Comparison of ENCODE assay signal across 24 cellular contexts in genomic region chr15:89756897-89757296, GRCh38. TPM values are rescaled to one million over a fixed set of nuclear protein-coding genes. Genes with fewer than 3 reads are reported as not detected.
DNase-seq lines count a peak whose midpoint lies in the region; ATAC-seq and TF ChIP-seq lines count a peak whose summit lies in the region.
"Had no signal": no experiment of that assay in that cellular context is flagged by ENCODE, and none has a peak within 500 bp of the region (broad histone marks: within the 10 kb centered on the region; RNA-seq: fewer than 3 reads in every experiment).

No MANE protein-coding gene starts in this region.

- H3K27me3 ChIP-seq in PC-3 (ENCODE audit: low read length) (no peaks in the 10 kb centered on the region), hepatocyte (no peaks in the 10 kb centered on the region), stomach (peaks cover 0 to 13% (median 0%) of the 10 kb centered on the region in 3 donors)
- H3K27me3 ChIP-seq: BE2C had no signal

- H3K79me2 ChIP-seq in PC-3 (ENCODE audit: low read length) (no peaks in the 10 kb centered on the region), hepatocyte (no peaks in the 10 kb centered on the region)

- ATAC-seq in PC-3 (peak; percentile 21), HG03469 (IDR thresholded peaks at IDR 0.05; ENCODE audit: unreplicated experiment) (no peak)
- ATAC-seq: SK-N-SH treated with all-trans-retinoic acid at 6 μM for 48 hours, T-helper 17 cell had no signal

- H3K4me3 ChIP-seq in PC-3 (ENCODE audit: low read length) (no peak overlapping the region), hepatocyte (no peak overlapping the region), stomach (no peak overlapping the region)
- H3K4me3 ChIP-seq: GM23248, HAP-1 had no signal

- TF ChIP-seq EP300 in stomach (IDR thresholded peaks at IDR 0.05): no peak

- intact Hi-C loops in PC-3 (cut with micrococcal nuclease) (no loop called here), stomach (cut with DNase I; ENCODE audit: low total_unique reads) (no loop called here)

- POLR2A ChIA-PET in PC-3 (lab: Charles Lee; ENCODE audit: unreplicated experiment): no interaction called here

- no peak for TF ChIP-seq CTCF in PC-3 (conservative IDR thresholded peaks at IDR 0.05; ENCODE audit: low read depth, low read length)
- no peak for TF ChIP-seq CTCF in hepatocyte (IDR thresholded peaks at IDR 0.05; ENCODE audit: poor library complexity)
- no peak for TF ChIP-seq CTCF in stomach (IDR thresholded peaks at IDR 0.05)

- peak overlapping the region; percentile 61 for H3K27ac ChIP-seq in PC-3 (ENCODE audit: low read length)
- peak overlapping the region; percentile 48 for H3K27ac ChIP-seq in hepatocyte
- H3K27ac ChIP-seq in stomach: peak overlapping the region in 3 of 5 donors; percentile 26 to 60 (median 32)
- H3K27ac ChIP-seq: GM23248 had no signal

- no peak for TF ChIP-seq POLR2A in stomach (IDR thresholded peaks at IDR 0.05)

- H3K4me2 ChIP-seq in PC-3 (ENCODE audit: low read length): no peak overlapping the region
- no peak overlapping the region for H3K4me2 ChIP-seq in hepatocyte

- H3K9ac ChIP-seq in PC-3 (ENCODE audit: low read length): no peak overlapping the region
- H3K9ac ChIP-seq: GM23248 had no signal

- peaks cover 49% of the 10 kb centered on the region for H3K4me1 ChIP-seq in PC-3 (ENCODE audit: insufficient read depth, low read length)
- peaks cover 4% of the 10 kb centered on the region for H3K4me1 ChIP-seq in hepatocyte (ENCODE audit: insufficient read depth)
- H3K4me1 ChIP-seq in stomach: peaks cover 0 to 31% (median 24%) of the 10 kb centered on the region in 4 donors
- H3K4me1 ChIP-seq: BE2C, HAP-1 had no signal

- no peaks in the 10 kb centered on the region for H3F3A ChIP-seq in PC-3 (ENCODE audit: low read length, unreplicated experiment)

- peak; percentile 59 for DNase-seq in HT-29 (ENCODE audit: low spot score)
- peak; percentile 91 for DNase-seq in PC-3
- peak; percentile 51 for DNase-seq in hepatocyte (ENCODE audit: low spot score)
- DNase-seq in stomach: peak; percentile 60
- no peak for DNase-seq in MV-4-11 (lab: John Stamatoyannopoulos, UW)
- DNase-seq in D341Med (ENCODE audit: low spot score): no peak
- DNase-seq: ACHN; BE2C; CD4-positive, CD25-positive, alpha-beta regulatory T cell; GM23248; NCI-H1105 treated with DMSO at 0.1 percent for 48 hours; NCI-H2029; NCI-H446 treated with DMSO at 0.1 percent for 48 hours; NCI-H526; NCI-H82; NK-92 treated with Interleukin-12 subunit alpha and Interleukin-12 subunit beta, amount 100 ng/mL, for 24 hours; RPMI8226; SHP77; T-helper 17 cell; T1000 had no signal

- H3K36me3 ChIP-seq in PC-3 (ENCODE audit: low read depth, low read length) (no peaks in the 10 kb centered on the region), hepatocyte (replicated peaks; ENCODE audit: insufficient read depth, low read depth) (no peaks in the 10 kb centered on the region), stomach (no peaks in the 10 kb centered on the region)
- H3K36me3 ChIP-seq: BE2C, HAP-1 had no signal

- H4K20me1 ChIP-seq in PC-3 (ENCODE audit: low read length) (no peaks in the 10 kb centered on the region), hepatocyte (ENCODE audit: insufficient read depth, poor library complexity, severe bottlenecking) (no peaks in the 10 kb centered on the region)

- H3K9me3 ChIP-seq in PC-3 (ENCODE audit: low read length) (no peaks in the 10 kb centered on the region), hepatocyte (ENCODE audit: low read depth) (no peaks in the 10 kb centered on the region), stomach (no peaks in the 10 kb centered on the region)
- H3K9me3 ChIP-seq: BE2C, HAP-1 had no signal

- 49% methylated on average over 7 of the region's 7 CpGs for WGBS in hepatocyte (ENCODE audit: low lambda C conversion rate, missing lambda C conversion rate)
- 22 to 47% (median 38%) methylated on average over 7 of the region's 7 CpGs for WGBS in stomach, 5 donors

- no peak overlapping the region for H2AFZ ChIP-seq in PC-3 (ENCODE audit: low read length)
- no peak overlapping the region for H2AFZ ChIP-seq in hepatocyte
- H2AFZ ChIP-seq: GM23248 had no signal

- BruUV-seq in PC-3 (replicated peaks; lab: Mats Ljungman, UMichigan): no TSS peak

- H3K9me2 ChIP-seq in PC-3 (replicated peaks; ENCODE audit: low read length) (no peaks in the 10 kb centered on the region), hepatocyte (replicated peaks; ENCODE audit: insufficient read depth) (no peaks in the 10 kb centered on the region)

- CTCF ChIA-PET in PC-3 (lab: Charles Lee): no interaction called here

RNA-seq across cellular contexts. Expression of gene MESP1, which starts 5.8 kb away (rescaled TPM):
- total RNA-seq in HT-29 (2014; rRNA removed; shearing (Covaris generic)): 0.23 and 0.71 TPM in 2 replicates
- total RNA-seq in PC-3 (2014; rRNA removed): 32.9 and 49.4 TPM in 2 replicates
- total RNA-seq in hepatocyte: 0.48 and 0.50 TPM in 2 replicates
- 1.0 and 2.7 TPM in 2 replicates for polyA plus RNA-seq in hepatocyte
- 10 to 100 TPM in 1 of 5 donors, 1 to 10 TPM in 2, under 1 TPM in 1, not detected in 1; 0.58 to 60.5 (median 2.6) TPM for total RNA-seq in stomach
- polyA plus RNA-seq in stomach: 1 to 10 TPM; 1.2 to 1.7 (median 1.3) TPM
- total RNA-seq: GM23248, T-helper 17 cell had no signal

RNA-seq across cellular contexts. Expression of gene MESP2, which starts 19.2 kb away (rescaled TPM):
- 0.15 TPM in 1 of 2 replicates, not detected in the other for total RNA-seq in HT-29 (2014; rRNA removed; shearing (Covaris generic))
- total RNA-seq in PC-3 (2014; rRNA removed) (1.1 and 1.3 TPM in 2 replicates), hepatocyte (0.30 and 1.2 TPM in 2 replicates), stomach (not detected)
- polyA plus RNA-seq in hepatocyte (not detected in 2 replicates), stomach (under 1 TPM in 2 of 3 donors, not detected in 1; 0.43 to 0.56 TPM)
- total RNA-seq: CD4-positive, CD25-positive, alpha-beta regulatory T cell; GM23248; T-helper 17 cell had no signal
- polyA plus RNA-seq: CD4-positive, CD25-positive, alpha-beta regulatory T cell; GM23248; IgD-negative memory B cell had no signal

RNA-seq across cellular contexts. Expression of gene ANPEP, which starts 57.8 kb away (rescaled TPM):
- total RNA-seq in HT-29 (2014; rRNA removed; shearing (Covaris generic)): 0.05 and 0.10 TPM in 2 replicates
- total RNA-seq in PC-3 (2014; rRNA removed) (113 and 133 TPM in 2 replicates), hepatocyte (115 and 137 TPM in 2 replicates), stomach (10 to 100 TPM in 2 of 5 donors, 1 to 10 TPM in 2, under 1 TPM in 1; 0.89 to 41.7 (median 5.2) TPM)
- polyA plus RNA-seq in hepatocyte (123 and 166 TPM in 2 replicates), stomach (1 to 10 TPM; 1.9 to 7.2 (median 5.7) TPM)

Comparison
In these comparisons a context has a peak if more than half of its experiments do, and no peak if none do; other contexts are left out.
1. DNase-seq: peak in HT-29 (single experiment), PC-3 (single experiment), hepatocyte (single experiment) and stomach (single experiment); none in MV-4-11 (single experiment) and D341Med (single experiment).
2. Peak in every context shown above with its lines, with median percentiles within 50 percentile points of each other: H3K27ac ChIP-seq.